11 cellular contexts compared by ENCODE assay signal in the genomic region with DNA sequence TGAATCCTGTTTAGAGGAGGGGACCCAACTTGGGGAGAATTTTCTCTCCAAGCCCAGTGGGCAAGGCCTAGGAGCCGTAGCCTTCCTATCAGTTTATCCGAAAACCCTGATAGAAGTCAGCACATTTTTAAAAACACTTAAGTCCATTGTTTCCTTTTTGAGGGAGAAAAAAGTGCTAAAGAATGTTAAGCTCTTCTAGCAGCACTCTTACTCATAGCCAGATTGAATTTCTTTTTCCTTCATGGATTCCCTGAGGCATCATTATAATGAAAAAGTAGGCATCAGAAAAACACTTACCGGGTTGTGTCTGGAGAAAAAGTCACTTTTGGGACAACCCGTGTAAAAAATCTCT.
DNase-seq lines count a peak whose midpoint lies in the region; ATAC-seq and TF ChIP-seq lines count a peak whose summit lies in the region.
"Had no signal": no experiment of that assay in that cellular context is flagged by ENCODE, and none has a peak within 500 bp of the region (broad histone marks: within the 10 kb centered on the region; RNA-seq: fewer than 3 reads in every experiment).

No MANE protein-coding gene starts in this region.

- H3K9me3 ChIP-seq in breast epithelium (no peaks in the 10 kb centered on the region), right atrium auricular region (no peaks in the 10 kb centered on the region), thoracic aorta (no peaks in the 10 kb centered on the region)

- intact Hi-C loops in breast epithelium (cut with DNase I; ENCODE audit: low total_unique reads) = no loop called here

- H3K27ac ChIP-seq in breast epithelium (peak overlapping the region; percentile 72 to 84), right atrium auricular region (peak overlapping the region; percentile 52 to 66), thoracic aorta (peak overlapping the region; percentile 74 to 80)

- DNase-seq in HT1080 (ENCODE audit: low read depth) (peak; percentile 64), breast epithelium (ENCODE audit: low spot score in 2 of 2) (no peak), right atrium auricular region (ENCODE audit: low spot score) (no peak), thoracic aorta (ENCODE audit: low spot score) (no peak), KBM-7 (no peak), KG1 (lab: John Stamatoyannopoulos, UW) (no peak), CD1c-positive myeloid dendritic cell (ENCODE audit: extremely low spot score) (no peak), NCI-H1694 (lab: John Stamatoyannopoulos, UW) (no peak)
- DNase-seq: GDM1, NCI-H2107, RPMI8226 had no signal

- no peak for TF ChIP-seq CTCF in breast epithelium (IDR thresholded peaks at IDR 0.05)
- no peak for TF ChIP-seq CTCF in right atrium auricular region (IDR thresholded peaks at IDR 0.05)
- TF ChIP-seq CTCF in thoracic aorta (IDR thresholded peaks at IDR 0.05) = no peak

- no peak for ATAC-seq in thoracic aorta (ENCODE audit: insufficient number of reproducible peaks, low FRiP score, low read depth)

- H3K4me3 ChIP-seq in breast epithelium (no peak overlapping the region), right atrium auricular region (no peak overlapping the region), thoracic aorta (no peak overlapping the region)

- H3K36me3 ChIP-seq in breast epithelium = no peaks in the 10 kb centered on the region
- no peaks in the 10 kb centered on the region for H3K36me3 ChIP-seq in right atrium auricular region
- no peaks in the 10 kb centered on the region for H3K36me3 ChIP-seq in thoracic aorta

- in situ Hi-C loops in KBM-7 (cut with MboI; ENCODE audit: low pct_unique_long_range_greater_than_20kb, low sequenced_read_pairs) = no loop called here

- no peaks in the 10 kb centered on the region for H3K4me1 ChIP-seq in breast epithelium
- H3K4me1 ChIP-seq in right atrium auricular region = peaks cover 0 to 31% of the 10 kb centered on the region in 2 donors
- H3K4me1 ChIP-seq in thoracic aorta (ENCODE audit: control insufficient read depth in 1 of 2, low read depth in 2 of 2) = peaks cover 23 to 64% of the 10 kb centered on the region in 2 donors

- H3K27me3 ChIP-seq in breast epithelium (no peaks in the 10 kb centered on the region), right atrium auricular region (no peaks in the 10 kb centered on the region), thoracic aorta (replicated peaks; ENCODE audit: insufficient read depth) (no peaks in the 10 kb centered on the region)

- TF ChIP-seq POLR2A in breast epithelium (IDR thresholded peaks at IDR 0.05) = no peak
